In the genomic region with DNA sequence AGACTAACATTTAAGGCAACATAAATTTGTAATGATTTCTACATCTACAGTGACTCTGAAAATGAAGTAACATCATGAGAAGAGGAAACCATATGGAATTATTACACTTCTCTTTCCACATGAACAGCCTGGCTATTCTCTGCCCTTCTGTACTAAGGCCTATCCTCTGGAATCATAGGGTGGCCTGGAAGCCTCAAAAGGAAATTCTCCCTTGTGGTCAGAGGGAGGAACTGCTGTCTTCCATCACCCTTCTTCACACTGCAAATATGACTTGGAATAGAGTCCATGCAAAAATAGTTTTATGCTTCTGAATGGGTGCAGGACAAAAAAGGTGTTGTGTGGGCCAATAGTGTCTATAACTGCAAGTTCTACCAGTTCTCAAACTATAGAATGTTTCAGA, we compare ENCODE assay signal across 8 cellular contexts. TPM values are rescaled to one million over a fixed set of nuclear protein-coding genes. Genes with fewer than 3 reads are reported as not detected.
DNase-seq lines count a peak whose midpoint lies in the region; ATAC-seq, FAIRE-seq and TF ChIP-seq lines count a peak whose summit lies in the region.

No MANE protein-coding gene starts in this region.

- peak; percentile 34 for FAIRE-seq in pancreas (lab: Jason Lieb, UNC)

- H3K4me1 ChIP-seq in pancreas: no peaks in the 10 kb centered on the region

- peak; percentile 4 for DNase-seq in NCI-H146 treated with DMSO at 0.1 percent for 48 hours (lab: John Stamatoyannopoulos, UW; ENCODE audit: unreplicated experiment)
- DNase-seq in NCI-H146 (lab: John Stamatoyannopoulos, UW): no peak
- DNase-seq in LoVo (ENCODE audit: low spot score): peak; percentile 49
- DNase-seq in choroid plexus epithelial cell (ENCODE audit: low read depth): peak; percentile 71
- no peak for DNase-seq in pancreas
- no peak for DNase-seq in NCI-H1694 (lab: John Stamatoyannopoulos, UW)
- no peak for DNase-seq in activated CD4-positive, alpha-beta T cell treated with anti-CD3 and anti-CD28 coated beads for 48 hours

- ATAC-seq in pancreas (peak; percentile 63 to 82 (median 69)), GM18498 (IDR thresholded peaks at IDR 0.05; ENCODE audit: unreplicated experiment) (no peak)

- no peaks in the 10 kb centered on the region for H3K9me3 ChIP-seq in pancreas

- peak; percentile 77 for TF ChIP-seq CTCF in choroid plexus epithelial cell (conservative IDR thresholded peaks at IDR 0.05; ENCODE audit: low read depth, low read length)
- TF ChIP-seq CTCF in pancreas (IDR thresholded peaks at IDR 0.05): peak in 3 of 4 donors; percentile 6 to 28 (median 21)

- intact Hi-C loops in pancreas (cut with DNase I): no loop called here

- no peaks in the 10 kb centered on the region for H3K27me3 ChIP-seq in pancreas

- H3K4me3 ChIP-seq in choroid plexus epithelial cell (ENCODE audit: low read depth, low read length) (no peak overlapping the region), pancreas (no peak overlapping the region)

- no peaks in the 10 kb centered on the region for H3K36me3 ChIP-seq in pancreas

- H3K27ac ChIP-seq in pancreas: no peak overlapping the region

RNA-seq across cellular contexts. Expression of a gene that starts 44.6 kb away (rescaled TPM):
- total RNA-seq in pancreas: 10 to 100 TPM in 5 of 6 donors, 1 to 10 TPM in 1; 6.7 to 22.1 (median 12.1) TPM
- polyA plus RNA-seq in pancreas: 10 to 100 TPM in 1 of 2 donors, 1 to 10 TPM in 1; 6.1 to 11.7 TPM

RNA-seq across cellular contexts. Expression of a gene that starts 49.3 kb away (rescaled TPM):
- total RNA-seq in pancreas: 1 to 10 TPM; 1.8 to 7.9 (median 2.6) TPM
- polyA plus RNA-seq in pancreas: 1 to 10 TPM; 1.3 to 2.9 TPM

Comparison
In these comparisons a context has a peak if more than half of its experiments do, and no peak if none do; other contexts are left out.
1. DNase-seq: peak in NCI-H146 treated with DMSO at 0.1 percent for 48 hours (single experiment), LoVo (single experiment) and choroid plexus epithelial cell (single experiment); none in NCI-H146 (single experiment), pancreas (0 of 6), NCI-H1694 (single experiment) and activated CD4-positive, alpha-beta T cell treated with anti-CD3 and anti-CD28 coated beads for 48 hours (single experiment).